ENCODE assay signal across 2 cellular contexts in genomic region chr10:12782537-12782936, GRCh38.
TF ChIP-seq lines count a peak whose summit lies in the region.

No MANE protein-coding gene starts in this region.

TF ChIP-seq in A549, 52 proteins besides CTCF, POLR2A, EP300 and RAD21 (continued from another document):
- TF ChIP-seq E2F6 (IDR thresholded peaks at IDR 0.05; ENCODE audit: borderline replicate concordance, low read depth) (no peak), KDM5A (IDR thresholded peaks at IDR 0.05) (no peak), NFE2L2 (conservative IDR thresholded peaks at IDR 0.05; ENCODE audit: low read length) (no peak), CEBPB (IDR thresholded peaks at IDR 0.05) (0 out of 4 replicates have a peak, but pooled peaks of 1 of the 2 experiments have one; percentile 16), MYC (IDR thresholded peaks at IDR 0.05; ENCODE audit: borderline replicate concordance, low read length) (no peak), ZC3H11A (IDR thresholded peaks at IDR 0.05) (no peak), HOXA7 (CRISPR knock-in tag; IDR thresholded peaks at IDR 0.05) (no peak)
TF ChIP-seq in A549: peak in this region for 2.

TF ChIP-seq in HepG2, 621 proteins besides CTCF, POLR2A, EP300 and RAD21 (continued from another document and continues in another):
- no peak for TF ChIP-seq BCLAF1 (IDR thresholded peaks at IDR 0.05)
- peak; percentile 52; the same call in 1 of the 2 replicates for TF ChIP-seq ZNF574 (CRISPR knock-in tag; IDR thresholded peaks at IDR 0.05)
- TF ChIP-seq ZBTB40 (IDR thresholded peaks at IDR 0.05) = no peak
- no peak for TF ChIP-seq ZBTB40 (CRISPR knock-in tag; IDR thresholded peaks at IDR 0.05)
- TF ChIP-seq GABPB1 (CRISPR knock-in tag; IDR thresholded peaks at IDR 0.05) = peak; percentile 59; the same call in 1 of the 2 replicates
- TF ChIP-seq ZNF589 (CRISPR knock-in tag; conservative IDR thresholded peaks at IDR 0.05) = no peak
- TF ChIP-seq NBN (conservative IDR thresholded peaks at IDR 0.05) = no peak
- no peak for TF ChIP-seq HNRNPLL (IDR thresholded peaks at IDR 0.05; ENCODE audit: low read depth, low read length, poor library complexity, severe bottlenecking)
- no peak for TF ChIP-seq ZNF619 (CRISPR knock-in tag; IDR thresholded peaks at IDR 0.05)
- TF ChIP-seq MAFF (IDR thresholded peaks at IDR 0.05; ENCODE audit: low read depth, low read length) = no peak
- no peak for TF ChIP-seq ATF1 (CRISPR knock-in tag; IDR thresholded peaks at IDR 0.05)
- TF ChIP-seq CSRNP1 (CRISPR knock-in tag; IDR thresholded peaks at IDR 0.05) = no peak
- no peak for TF ChIP-seq ZNF678 (CRISPR knock-in tag; IDR thresholded peaks at IDR 0.05)
- no peak for TF ChIP-seq USF2 (IDR thresholded peaks at IDR 0.05; ENCODE audit: low read depth, low read length)
- TF ChIP-seq USF2 (CRISPR knock-in tag; IDR thresholded peaks at IDR 0.05; ENCODE audit: borderline replicate concordance) = no peak
- TF ChIP-seq ZNF747 (CRISPR knock-in tag; IDR thresholded peaks at IDR 0.05; ENCODE audit: borderline replicate concordance) = no peak
- TF ChIP-seq FOXO1 (CRISPR knock-in tag; IDR thresholded peaks at IDR 0.05) = no peak
- peak; percentile 28 for TF ChIP-seq STAG1 (CRISPR knock-in tag; IDR thresholded peaks at IDR 0.05)
- TF ChIP-seq ZEB1 (IDR thresholded peaks at IDR 0.05; ENCODE audit: insufficient replicate concordance, low read depth) = no peak
- no peak for TF ChIP-seq ZNF362 (CRISPR knock-in tag; IDR thresholded peaks at IDR 0.05; ENCODE audit: borderline replicate concordance)
- TF ChIP-seq KMT2B (CRISPR knock-in tag; IDR thresholded peaks at IDR 0.05) = no peak
- TF ChIP-seq DBP (CRISPR knock-in tag; IDR thresholded peaks at IDR 0.05; ENCODE audit: not compliant biosample characterization) = no peak
- TF ChIP-seq ELF1 (CRISPR knock-in tag; IDR thresholded peaks at IDR 0.05) = peak; percentile 67
- no peak for TF ChIP-seq PRDM10 (CRISPR knock-in tag; IDR thresholded peaks at IDR 0.05; ENCODE audit: low read depth)
- TF ChIP-seq MAZ (IDR thresholded peaks at IDR 0.05; ENCODE audit: borderline replicate concordance, low read depth, low read length) = no peak
- TF ChIP-seq MAZ (CRISPR knock-in tag; IDR thresholded peaks at IDR 0.05; ENCODE audit: low read depth) = no peak
- no peak for TF ChIP-seq RFXAP (CRISPR knock-in tag; IDR thresholded peaks at IDR 0.05; ENCODE audit: borderline replicate concordance)
- no peak for TF ChIP-seq RXRA (CRISPR knock-in tag; IDR thresholded peaks at IDR 0.05)
